17 cellular contexts compared by ENCODE assay signal in genomic region chr2:169007941-169008340, GRCh38. TPM values are rescaled to one million over a fixed set of nuclear protein-coding genes. Genes with fewer than 3 reads are reported as not detected.
DNase-seq lines count a peak whose midpoint lies in the region; ATAC-seq lines count a peak whose summit lies in the region.
"Had no signal": no experiment of that assay in that cellular context is flagged by ENCODE, and none has a peak within 500 bp of the region (broad histone marks: within the 10 kb centered on the region; RNA-seq: fewer than 3 reads in every experiment).

No MANE protein-coding gene starts in this region.

- no peaks in the 10 kb centered on the region; the same call in 1 of the 2 replicates for H3K9me3 ChIP-seq in BLaER1

- H3K4me2 ChIP-seq in BLaER1, result peak overlapping the region; percentile 45

- ATAC-seq in HG02973 (IDR thresholded peaks at IDR 0.05; ENCODE audit: unreplicated experiment) (peak; percentile 65), GM18909 (IDR thresholded peaks at IDR 0.05; ENCODE audit: poor library complexity, unreplicated experiment) (no peak), GM21619 (IDR thresholded peaks at IDR 0.05; ENCODE audit: unreplicated experiment) (no peak)
- ATAC-seq: SK-N-SH treated with all-trans-retinoic acid at 6 μM for 48 hours had no signal

- no peak overlapping the region for H3K9ac ChIP-seq in BLaER1

- no peaks in the 10 kb centered on the region for H3K36me3 ChIP-seq in BLaER1

- H3K4me3 ChIP-seq in BLaER1, result no peak overlapping the region

- H3K27me3 ChIP-seq in BLaER1, result no peaks in the 10 kb centered on the region

- H3K4me1 ChIP-seq in BLaER1, result peaks cover 23% of the 10 kb centered on the region

- H3K27ac ChIP-seq in BLaER1, result no peak overlapping the region

- H4K20me1 ChIP-seq in BLaER1, result no peaks in the 10 kb centered on the region

- DNase-seq in Kasumi-1 (lab: John Stamatoyannopoulos, UW), result peak; percentile 40 to 46
- peak; percentile 25 for DNase-seq in dermis blood vessel endothelial cell
- no peak for DNase-seq in HuH-7 (ENCODE audit: low spot score)
- DNase-seq: COR-L47, DMS153, HCEC 1CT, NCI-H1417 treated with DMSO at 0.1 percent for 48 hours, NCI-H1930, NCI-H2171 treated with DMSO at 0.1 percent for 48 hours, NCI-H446 treated with DMSO at 0.1 percent for 48 hours, SHP77 treated with DMSO at 0.1 percent for 48 hours had no signal

RNA-seq across cellular contexts. Expression of gene ABCB11, which starts 23.2 kb away (rescaled TPM):
- under 0.01 and 0.09 TPM in 2 replicates for total RNA-seq in dermis blood vessel endothelial cell
- total RNA-seq: LHCN-M2 had no signal
